In genomic region chr2:99335911-99336779, GRCh38 we compare ENCODE assay signal across 8 cellular contexts.
DNase-seq lines count a peak whose midpoint lies in the region; ATAC-seq lines count a peak whose summit lies in the region.

Gene TXNDC9 (minus strand): TSS chr2:99336333. CDS start chr2:99333210, 3,123 bp downstream.

- peak within 1 kb of the TSS; percentile 86 to 98 (median 94) for H3K4me2 ChIP-seq in BLaER1 treated with 17β-estradiol and CSF1 and Interleukin-3, amounts not matched to agents 10 nM and 100 nM

- peaks cover 10 to 81% (median 68%) of the 10 kb centered on the region in 11 experiments; a peak in 20 of 22 replicates for H4K20me1 ChIP-seq in BLaER1 treated with 17β-estradiol and CSF1 and Interleukin-3, amounts not matched to agents 10 nM and 100 nM

- no peaks in the 10 kb centered on the region for H3K27me3 ChIP-seq in BLaER1 treated with 17β-estradiol and CSF1 and Interleukin-3, amounts not matched to agents 10 nM and 100 nM

- peak; percentile 99 to 100 for DNase-seq in NCI-H526 (lab: John Stamatoyannopoulos, UW)
- DNase-seq in activated CD4-positive, alpha-beta T cell treated with anti-CD3 and anti-CD28 coated beads for 48 hours = peak; percentile 98
- peak; percentile 51 for DNase-seq in cortex of kidney (lab: John Stamatoyannopoulos, UW)
- DNase-seq in left kidney (ENCODE audit: low read depth, low spot score) = peak; percentile 100
- DNase-seq in stimulated activated CD4-positive, alpha-beta T cell treated with anti-CD3 and anti-CD28 coated beads, Interleukin-2, amount 100 ng/mL, for 24 hours = peak; percentile 96 to 98

- ATAC-seq in GM19328 (IDR thresholded peaks at IDR 0.05; ENCODE audit: unreplicated experiment) (peak; percentile 68), HG03469 (IDR thresholded peaks at IDR 0.05; ENCODE audit: unreplicated experiment) (peak; percentile 43)

- H3K27ac ChIP-seq in BLaER1 treated with 17β-estradiol and CSF1 and Interleukin-3, amounts not matched to agents 10 nM and 100 nM = peak within 1 kb of the TSS; percentile 63 to 91 (median 89)

- no peaks in the 10 kb centered on the region for H3K9me3 ChIP-seq in BLaER1 treated with 17β-estradiol and CSF1 and Interleukin-3, amounts not matched to agents 10 nM and 100 nM (replicated peaks in 1 of 11)

- H3K36me3 ChIP-seq in BLaER1 treated with 17β-estradiol and CSF1 and Interleukin-3, amounts not matched to agents 10 nM and 100 nM = peaks cover 19 to 38% (median 26%) of the 10 kb centered on the region in 11 experiments

- H3K9ac ChIP-seq in BLaER1 treated with 17β-estradiol and CSF1 and Interleukin-3, amounts not matched to agents 10 nM and 100 nM = peak within 1 kb of the TSS; percentile 89 to 97 (median 93)

- peaks cover 30 to 46% (median 38%) of the 10 kb centered on the region in 10 experiments for H3K4me1 ChIP-seq in BLaER1 treated with 17β-estradiol and CSF1 and Interleukin-3, amounts not matched to agents 10 nM and 100 nM

- H3K4me3 ChIP-seq in BLaER1 treated with 17β-estradiol and CSF1 and Interleukin-3, amounts not matched to agents 10 nM and 100 nM = peak within 1 kb of the TSS; percentile 88 to 99 (median 90)

Comparison
In these comparisons a context has a peak if more than half of its experiments do, and no peak if none do; other contexts are left out.
1. Peak in every context shown above with its lines: DNase-seq, ATAC-seq, H3K4me3 ChIP-seq and H3K27ac ChIP-seq.